In the genomic region with DNA sequence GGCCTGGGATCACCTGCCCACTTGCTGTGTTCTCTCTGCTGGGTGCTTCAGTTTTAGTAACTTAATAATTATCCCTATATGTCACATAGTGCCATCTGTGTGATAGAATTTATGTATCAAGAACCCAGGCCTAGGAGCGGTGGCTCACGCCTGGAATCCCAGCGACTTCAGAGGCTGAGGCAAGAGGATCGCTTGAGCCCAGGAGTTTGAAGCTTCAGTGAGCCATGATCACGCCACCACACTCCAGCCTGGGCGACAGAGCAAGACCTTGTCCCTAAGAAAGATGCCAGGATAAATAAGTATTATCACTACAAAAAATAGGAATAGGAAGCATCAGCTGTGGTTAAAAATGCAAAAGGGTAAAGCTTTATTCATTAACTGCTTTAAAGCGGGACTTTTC, we compare ENCODE assay signal across 24 cellular contexts.
"Had no signal": no experiment of that assay in that cellular context is flagged by ENCODE, and none has a peak within 500 bp of the region (broad histone marks: within the 10 kb centered on the region; RNA-seq: fewer than 3 reads in every experiment).

No MANE protein-coding gene starts in this region.

- H3K9ac ChIP-seq: neural progenitor cell had no signal

- H3K27ac Mint-ChIP-seq: neural progenitor cell had no signal

- H3K9me3 Mint-ChIP-seq: activated naive CD4-positive, alpha-beta T cell treated with anti-CD3 and anti-CD28 coated beads, Interleukin-2, amount 50 U/mL, for 24 hours; activated T-helper 17 cell treated with anti-CD3 and anti-CD28 coated beads, Interleukin-2, amount 50 U/mL, for 72 hours had no signal

- H3K36me3 Mint-ChIP-seq: activated naive CD4-positive, alpha-beta T cell treated with anti-CD3 and anti-CD28 coated beads, Interleukin-2, amount 50 U/mL, for 24 hours; neural progenitor cell had no signal

- H3K27ac ChIP-seq: esophagus muscularis mucosa, foreskin keratinocyte, neural progenitor cell, right atrium auricular region, suprapubic skin, tibial artery, upper lobe of right lung had no signal

- H3K36me3 ChIP-seq: neural progenitor cell, right atrium auricular region, upper lobe of right lung had no signal

- H3K27me3 ChIP-seq: esophagus muscularis mucosa, foreskin keratinocyte, neural progenitor cell, right atrium auricular region, suprapubic skin, tibial artery, upper lobe of right lung had no signal

- H3K4me3 Mint-ChIP-seq: activated CD4-positive, alpha-beta T cell treated with anti-CD3 and anti-CD28 coated beads for 36 hours; activated naive CD4-positive, alpha-beta T cell treated with anti-CD3 and anti-CD28 coated beads, Interleukin-2, amount 50 U/mL, for 24 hours; activated T-helper 17 cell treated with anti-CD3 and anti-CD28 coated beads, Interleukin-2, amount 50 U/mL, for 72 hours; neural progenitor cell had no signal

- DNase-seq: activated CD4-positive, alpha-beta T cell treated with anti-CD3 and anti-CD28 coated beads for 36 hours; activated CD4-positive, alpha-beta T cell treated with anti-CD3 and anti-CD28 coated beads, Interleukin-2, amount 50 U/mL, for 48 hours; activated CD4-positive, CD25-positive, alpha-beta regulatory T cell; activated CD8-positive, alpha-beta memory T cell treated with anti-CD3 and anti-CD28 coated beads, Interleukin-2, amount 50 U/mL, for 4 hours; activated gamma-delta T cell treated with Interleukin-2 at 50 U/mL for 16 hours; activated T-cell treated with anti-CD3 and anti-CD28 coated beads, Interleukin-2, amount 50 U/mL, for 1 hour; dermis blood vessel endothelial cell; effector CD4-positive, alpha-beta T cell; foreskin keratinocyte; islet precursor cell; left cardiac atrium; left ventricle myocardium superior; stimulated activated CD4-positive, alpha-beta T cell treated with anti-CD3 and anti-CD28 coated beads, Interleukin-15, amount 100 ng/mL, for 24 hours; stimulated activated CD4-positive, alpha-beta T cell treated with anti-CD3 and anti-CD28 coated beads, Interleukin-2, amount 100 ng/mL, for 24 hours; stimulated activated naive CD4-positive, alpha-beta T cell; T-helper 1 cell; tibial artery; upper lobe of right lung had no signal

- H3K27me3 Mint-ChIP-seq: activated CD4-positive, alpha-beta T cell treated with anti-CD3 and anti-CD28 coated beads for 36 hours; activated naive CD4-positive, alpha-beta T cell treated with anti-CD3 and anti-CD28 coated beads, Interleukin-2, amount 50 U/mL, for 24 hours; activated T-helper 17 cell treated with anti-CD3 and anti-CD28 coated beads, Interleukin-2, amount 50 U/mL, for 72 hours had no signal

- ATAC-seq: activated CD4-positive, alpha-beta T cell treated with anti-CD3 and anti-CD28 coated beads for 36 hours; activated T-helper 17 cell treated with anti-CD3 and anti-CD28 coated beads, Interleukin-2, amount 50 U/mL, for 72 hours; foreskin keratinocyte; left cardiac atrium; left ventricle myocardium superior; upper lobe of right lung had no signal

- H3K4me2 ChIP-seq: neural progenitor cell had no signal

- H3K4me3 ChIP-seq: esophagus muscularis mucosa, neural progenitor cell, right atrium auricular region, suprapubic skin, tibial artery, upper lobe of right lung had no signal

- H2AFZ ChIP-seq: neural progenitor cell had no signal

- H3K4me1 ChIP-seq: foreskin keratinocyte, neural progenitor cell, right atrium auricular region, suprapubic skin, tibial artery, upper lobe of right lung had no signal

- H3K9me3 ChIP-seq: esophagus muscularis mucosa, right atrium auricular region, suprapubic skin, tibial artery, upper lobe of right lung had no signal
